8 cellular contexts compared by ENCODE assay signal in genomic region chr10:11685787-11686218, GRCh38. TPM values are rescaled to one million over a fixed set of nuclear protein-coding genes. Genes with fewer than 3 reads are reported as not detected.
DNase-seq lines count a peak whose midpoint lies in the region; ATAC-seq, FAIRE-seq and TF ChIP-seq lines count a peak whose summit lies in the region.

No MANE protein-coding gene starts in this region.

- H3K4me1 Mint-ChIP-seq in activated naive CD4-positive, alpha-beta T cell treated with anti-CD3 and anti-CD28 coated beads, Interleukin-2, amount 50 U/mL, for 24 hours, result peaks cover 70% of the 10 kb centered on the region
- H3K4me1 Mint-ChIP-seq in stimulated activated naive CD8-positive, alpha-beta T cell treated with anti-CD3 and anti-CD28 coated beads, Interleukin-15, amount 100 ng/mL, for 72 hours, result peaks cover 68% of the 10 kb centered on the region

- DNase-seq in A172 (ENCODE audit: low spot score) (peak; percentile 64), GM12892 (ENCODE audit: insufficient read length) (peak; percentile 37), NCI-H748 (lab: John Stamatoyannopoulos, UW; ENCODE audit: unreplicated experiment) (peak; percentile 56), inferior parietal cortex (ENCODE audit: extremely low spot score) (peak; percentile 65)
- no peak for DNase-seq in stimulated activated naive CD8-positive, alpha-beta T cell treated with anti-CD3 and anti-CD28 coated beads, Interleukin-15, amount 100 ng/mL, for 72 hours

- H3K27ac Mint-ChIP-seq in activated naive CD4-positive, alpha-beta T cell treated with anti-CD3 and anti-CD28 coated beads, Interleukin-2, amount 50 U/mL, for 24 hours, result peak overlapping the region; percentile 89
- H3K27ac Mint-ChIP-seq in stimulated activated naive CD8-positive, alpha-beta T cell treated with anti-CD3 and anti-CD28 coated beads, Interleukin-15, amount 100 ng/mL, for 72 hours, result peak overlapping the region in 1 of 2 donors; percentile 54

- H3K36me3 Mint-ChIP-seq in activated naive CD4-positive, alpha-beta T cell treated with anti-CD3 and anti-CD28 coated beads, Interleukin-2, amount 50 U/mL, for 24 hours, result no peaks in the 10 kb centered on the region

- no peak for TF ChIP-seq POLR2A in GM12892 (IDR thresholded peaks at IDR 0.05; ENCODE audit: low read depth, low read length)

- ATAC-seq in stimulated activated naive CD8-positive, alpha-beta T cell treated with anti-CD3 and anti-CD28 coated beads, Interleukin-15, amount 100 ng/mL, for 72 hours, result no peak
- no peak for ATAC-seq in activated CD4-positive, CD25-positive, alpha-beta regulatory T cell treated with anti-CD3 and anti-CD28 coated beads, Interleukin-2, amount 50 U/mL, for 24 hours
- ATAC-seq in HG02763 (IDR thresholded peaks at IDR 0.05; ENCODE audit: unreplicated experiment), result no peak

- no peaks in the 10 kb centered on the region for H3K9me3 Mint-ChIP-seq in activated naive CD4-positive, alpha-beta T cell treated with anti-CD3 and anti-CD28 coated beads, Interleukin-2, amount 50 U/mL, for 24 hours
- H3K9me3 Mint-ChIP-seq in stimulated activated naive CD8-positive, alpha-beta T cell treated with anti-CD3 and anti-CD28 coated beads, Interleukin-15, amount 100 ng/mL, for 72 hours, result no peaks in the 10 kb centered on the region

- peak overlapping the region; percentile 74 for H3K4me3 Mint-ChIP-seq in activated naive CD4-positive, alpha-beta T cell treated with anti-CD3 and anti-CD28 coated beads, Interleukin-2, amount 50 U/mL, for 24 hours
- H3K4me3 Mint-ChIP-seq in stimulated activated naive CD8-positive, alpha-beta T cell treated with anti-CD3 and anti-CD28 coated beads, Interleukin-15, amount 100 ng/mL, for 72 hours, result peak overlapping the region; percentile 70 to 91

- no peaks in the 10 kb centered on the region for H3K27me3 Mint-ChIP-seq in activated naive CD4-positive, alpha-beta T cell treated with anti-CD3 and anti-CD28 coated beads, Interleukin-2, amount 50 U/mL, for 24 hours
- peaks cover 15% of the 10 kb centered on the region for H3K27me3 Mint-ChIP-seq in stimulated activated naive CD8-positive, alpha-beta T cell treated with anti-CD3 and anti-CD28 coated beads, Interleukin-15, amount 100 ng/mL, for 72 hours

- peak; percentile 44 for FAIRE-seq in GM12892 (lab: Jason Lieb, UNC)

RNA-seq across cellular contexts. Expression of gene ECHDC3, which starts 56.4 kb away (rescaled TPM):
- not detected in 2 replicates for total RNA-seq in A172 (2014; rRNA removed; shearing (Covaris generic))
- 7.6 TPM for polyA plus RNA-seq in GM12892 (2012; ENCODE audit: missing spikeins)

Comparison
In these comparisons a context has a peak if more than half of its experiments do, and no peak if none do; other contexts are left out.
1. DNase-seq: peak in A172 (single experiment), GM12892 (single experiment), NCI-H748 (single experiment) and inferior parietal cortex (single experiment); none in stimulated activated naive CD8-positive, alpha-beta T cell treated with anti-CD3 and anti-CD28 coated beads, Interleukin-15, amount 100 ng/mL, for 72 hours (0 of 2).